Comparison of ENCODE assay signal across 28 cellular contexts in genomic region chr2:232111551-232111950, GRCh38.
"Had no signal": no experiment of that assay in that cellular context is flagged by ENCODE, and none has a peak within 500 bp of the region (broad histone marks: within the 10 kb centered on the region; RNA-seq: fewer than 3 reads in every experiment).

No MANE protein-coding gene starts in this region.

- ATAC-seq: naive thymus-derived CD4-positive, alpha-beta T cell; natural killer cell; psoas muscle; right cardiac atrium; sciatic nerve; stimulated activated effector memory CD8-positive, alpha-beta T cell treated with anti-CD3 and anti-CD28 coated beads, Interleukin-12 subunit alpha, Interleukin-12 subunit beta, amount 100 ng/mL, for 72 hours; stimulated activated naive B cell treated with anti-CD40 and anti-IgM and Interleukin-4, amounts not matched to agents 10 μg/mL and 1 μg/mL and 100 μg/mL, for 72 hours; upper lobe of right lung had no signal

- H3K36me3 Mint-ChIP-seq: natural killer cell; neural progenitor cell; stimulated activated effector memory CD8-positive, alpha-beta T cell treated with anti-CD3 and anti-CD28 coated beads, Interleukin-12 subunit alpha, Interleukin-12 subunit beta, amount 100 ng/mL, for 72 hours had no signal

- H3K27me3 Mint-ChIP-seq: naive thymus-derived CD4-positive, alpha-beta T cell; progenitor cell of endocrine pancreas; stimulated activated naive B cell treated with anti-CD40 and anti-IgM and Interleukin-4, amounts not matched to agents 10 μg/mL and 1 μg/mL and 100 μg/mL, for 72 hours; stimulated activated naive CD8-positive, alpha-beta T cell treated with anti-CD3 and anti-CD28 coated beads, Interleukin-15, Interleukin-2, amounts not matched to agents 100 ng/mL and 50 ng/mL, for 24 hours had no signal

- H3K27me3 ChIP-seq: neural progenitor cell, ovary, stomach, thyroid gland, tibial nerve, upper lobe of right lung, uterus had no signal

- H3K27ac ChIP-seq: neural progenitor cell, ovary, parathyroid adenoma, psoas muscle, stomach, thoracic aorta, thyroid gland, tibial nerve, upper lobe of right lung, uterus had no signal

- H3K4me1 Mint-ChIP-seq: nephron, neural progenitor cell had no signal

- H3K9me3 Mint-ChIP-seq: natural killer cell; neural progenitor cell; stimulated activated effector memory CD8-positive, alpha-beta T cell treated with anti-CD3 and anti-CD28 coated beads, Interleukin-12 subunit alpha, Interleukin-12 subunit beta, amount 100 ng/mL, for 72 hours had no signal

- H3K4me2 ChIP-seq: neural progenitor cell had no signal

- H3K27ac Mint-ChIP-seq: naive thymus-derived CD4-positive, alpha-beta T cell; natural killer cell; nephron; neural progenitor cell; progenitor cell of endocrine pancreas; stimulated activated effector memory CD8-positive, alpha-beta T cell treated with anti-CD3 and anti-CD28 coated beads, Interleukin-12 subunit alpha, Interleukin-12 subunit beta, amount 100 ng/mL, for 72 hours; stimulated activated naive B cell treated with anti-CD40 and anti-IgM and Interleukin-4, amounts not matched to agents 10 μg/mL and 1 μg/mL and 100 μg/mL, for 72 hours; stimulated activated naive CD8-positive, alpha-beta T cell treated with anti-CD3 and anti-CD28 coated beads, Interleukin-15, Interleukin-2, amounts not matched to agents 100 ng/mL and 50 ng/mL, for 24 hours had no signal

- H3K4me3 Mint-ChIP-seq: naive thymus-derived CD4-positive, alpha-beta T cell; natural killer cell; nephron; neural progenitor cell; stimulated activated effector memory CD8-positive, alpha-beta T cell treated with anti-CD3 and anti-CD28 coated beads, Interleukin-12 subunit alpha, Interleukin-12 subunit beta, amount 100 ng/mL, for 72 hours; stimulated activated naive B cell treated with anti-CD40 and anti-IgM and Interleukin-4, amounts not matched to agents 10 μg/mL and 1 μg/mL and 100 μg/mL, for 72 hours; stimulated activated naive CD8-positive, alpha-beta T cell treated with anti-CD3 and anti-CD28 coated beads, Interleukin-15, Interleukin-2, amounts not matched to agents 100 ng/mL and 50 ng/mL, for 24 hours had no signal

- H3K9ac ChIP-seq: neural progenitor cell, parathyroid adenoma had no signal

- DNase-seq: naive thymus-derived CD4-positive, alpha-beta T cell; natural killer cell; occipital lobe; ovary; posterior cingulate gyrus; psoas muscle; right cardiac atrium; small intestine; stimulated activated CD4-positive, alpha-beta T cell treated with anti-CD3 and anti-CD28 coated beads, Interleukin-15, amount 100 ng/mL, for 24 hours; stimulated activated CD4-positive, alpha-beta T cell treated with anti-CD3 and anti-CD28 coated beads, Interleukin-2, amount 100 ng/mL, for 24 hours; stimulated activated CD4-positive, alpha-beta T cell treated with anti-CD3 and anti-CD28 coated beads, Interleukin-2, amount 100 ng/mL, for 48 hours; stimulated activated CD4-positive, alpha-beta T cell treated with anti-CD3 and anti-CD28 coated beads, Interleukin-4, amount 100 ng/mL, for 24 hours; stimulated activated naive B cell treated with anti-CD40 and anti-IgM and Interleukin-4, amounts not matched to agents 10 μg/mL and 1 μg/mL and 100 μg/mL, for 72 hours; stimulated activated naive CD4-positive, alpha-beta T cell treated with Interleukin-2 at 50 U/mL for 16 hours; stomach; thyroid gland; trophoblast cell; upper lobe of right lung; uterus had no signal

- H3K4me3 ChIP-seq: neural progenitor cell, ovary, psoas muscle, stomach, thoracic aorta, thyroid gland, tibial nerve, upper lobe of right lung, uterus had no signal

- H3K36me3 ChIP-seq: neural progenitor cell, ovary, stomach, thoracic aorta, thyroid gland, upper lobe of right lung, uterus had no signal

- H3K4me1 ChIP-seq: neural progenitor cell, stomach, thyroid gland, tibial nerve, upper lobe of right lung, uterus had no signal
